In the genomic region with DNA sequence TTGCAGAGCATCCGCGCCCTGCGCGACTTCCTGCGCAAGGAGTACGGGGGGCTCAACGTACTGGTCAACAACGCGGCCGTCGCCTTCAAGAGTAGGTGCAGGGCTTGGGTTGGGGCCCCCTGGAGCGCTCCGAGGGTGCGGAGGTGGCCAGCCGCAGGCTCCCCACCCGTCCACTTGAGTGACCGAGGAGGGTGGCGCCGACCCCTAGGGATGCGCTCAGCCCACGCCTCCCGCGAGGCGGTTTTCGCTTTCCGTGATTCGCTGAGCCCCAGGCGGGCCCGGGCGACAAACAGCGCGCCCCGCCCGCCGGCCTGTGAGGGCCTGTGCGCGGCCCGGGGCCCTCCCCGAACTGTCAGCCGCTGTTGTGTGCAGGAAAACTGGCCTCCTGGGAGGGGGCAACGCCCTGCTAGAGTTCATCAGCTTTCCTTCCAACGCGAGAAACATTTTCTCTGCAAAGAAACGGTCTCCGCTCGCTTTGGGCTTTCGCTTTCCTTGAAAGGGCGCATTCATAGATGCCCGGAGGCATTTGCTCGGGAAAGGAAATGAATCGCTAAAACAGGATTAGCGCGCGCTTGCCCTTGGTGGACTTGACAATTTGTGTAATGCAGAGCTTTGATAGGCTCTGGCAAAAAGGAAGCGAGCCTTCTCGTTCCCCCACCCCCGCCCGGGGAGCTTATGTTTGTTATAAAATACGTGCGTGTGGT, we compare ENCODE assay signal across 1 cellular context.
TF ChIP-seq lines count a peak whose summit lies in the region.

No MANE protein-coding gene starts in this region.

TF ChIP-seq in PFSK-1, 5 proteins besides CTCF, POLR2A, EP300 and RAD21:
- no peak for TF ChIP-seq TAF1 (IDR thresholded peaks at IDR 0.05; ENCODE audit: borderline replicate concordance, insufficient read depth, low read length)
- TF ChIP-seq FOXP2 (optimal IDR thresholded peaks at IDR 0.05; ENCODE audit: borderline replicate concordance, extremely low read depth, extremely low read length, insufficient read depth): peak; percentile 38
- TF ChIP-seq, protein P1, sequence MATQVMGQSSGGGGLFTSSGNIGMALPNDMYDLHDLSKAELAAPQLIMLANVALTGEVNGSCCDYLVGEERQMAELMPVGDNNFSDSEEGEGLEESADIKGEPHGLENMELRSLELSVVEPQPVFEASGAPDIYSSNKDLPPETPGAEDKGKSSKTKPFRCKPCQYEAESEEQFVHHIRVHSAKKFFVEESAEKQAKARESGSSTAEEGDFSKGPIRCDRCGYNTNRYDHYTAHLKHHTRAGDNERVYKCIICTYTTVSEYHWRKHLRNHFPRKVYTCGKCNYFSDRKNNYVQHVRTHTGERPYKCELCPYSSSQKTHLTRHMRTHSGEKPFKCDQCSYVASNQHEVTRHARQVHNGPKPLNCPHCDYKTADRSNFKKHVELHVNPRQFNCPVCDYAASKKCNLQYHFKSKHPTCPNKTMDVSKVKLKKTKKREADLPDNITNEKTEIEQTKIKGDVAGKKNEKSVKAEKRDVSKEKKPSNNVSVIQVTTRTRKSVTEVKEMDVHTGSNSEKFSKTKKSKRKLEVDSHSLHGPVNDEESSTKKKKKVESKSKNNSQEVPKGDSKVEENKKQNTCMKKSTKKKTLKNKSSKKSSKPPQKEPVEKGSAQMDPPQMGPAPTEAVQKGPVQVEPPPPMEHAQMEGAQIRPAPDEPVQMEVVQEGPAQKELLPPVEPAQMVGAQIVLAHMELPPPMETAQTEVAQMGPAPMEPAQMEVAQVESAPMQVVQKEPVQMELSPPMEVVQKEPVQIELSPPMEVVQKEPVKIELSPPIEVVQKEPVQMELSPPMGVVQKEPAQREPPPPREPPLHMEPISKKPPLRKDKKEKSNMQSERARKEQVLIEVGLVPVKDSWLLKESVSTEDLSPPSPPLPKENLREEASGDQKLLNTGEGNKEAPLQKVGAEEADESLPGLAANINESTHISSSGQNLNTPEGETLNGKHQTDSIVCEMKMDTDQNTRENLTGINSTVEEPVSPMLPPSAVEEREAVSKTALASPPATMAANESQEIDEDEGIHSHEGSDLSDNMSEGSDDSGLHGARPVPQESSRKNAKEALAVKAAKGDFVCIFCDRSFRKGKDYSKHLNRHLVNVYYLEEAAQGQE (IDR thresholded peaks at IDR 0.05; ENCODE audit: insufficient read depth in 1 of 2, low read depth in 2 of 2, low read length in 2 of 2): no peak
